Comparison of ENCODE assay signal across 1 cellular context in the genomic region with DNA sequence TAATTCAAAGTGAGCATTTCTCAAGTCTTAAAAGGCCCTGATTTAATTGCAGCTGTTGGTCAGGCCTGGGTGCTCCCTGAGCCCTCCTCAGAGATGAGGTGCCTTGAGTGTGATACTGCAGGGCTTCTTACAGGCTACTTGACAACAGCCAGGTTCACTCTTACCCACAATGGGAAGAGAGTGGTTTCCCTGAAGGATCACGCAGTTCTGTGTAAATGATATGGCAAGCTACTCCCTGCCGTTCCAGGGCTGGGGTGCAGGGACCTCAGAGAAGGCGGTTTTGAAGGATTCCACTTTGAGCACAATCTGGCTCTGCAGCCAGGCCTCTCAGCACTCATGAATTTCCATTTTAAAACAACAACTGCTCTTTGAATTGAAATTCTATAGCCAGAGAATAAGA.
TF ChIP-seq lines count a peak whose summit lies in the region.

No MANE protein-coding gene starts in this region.

TF ChIP-seq in GM23338, 12 proteins besides CTCF, POLR2A, EP300 and RAD21 (continued from another document):
- TF ChIP-seq REST (IDR thresholded peaks at IDR 0.05; ENCODE audit: unreplicated experiment) (no peak), ZNF331 (CRISPR knock-in tag; IDR thresholded peaks at IDR 0.05; ENCODE audit: low read depth) (no peak), POLR2AphosphoS5 (IDR thresholded peaks at IDR 0.05; ENCODE audit: low read depth) (no peak), EZH2 (IDR thresholded peaks at IDR 0.05; ENCODE audit: low read depth, unreplicated experiment) (no peak), ETS1 (IDR thresholded peaks at IDR 0.05) (no peak), CREB1 (CRISPR knock-in tag; IDR thresholded peaks at IDR 0.05; ENCODE audit: low read depth) (no peak), EZH2phosphoT487 (IDR thresholded peaks at IDR 0.05; ENCODE audit: unreplicated experiment) (no peak), STAT1 (IDR thresholded peaks at IDR 0.05; ENCODE audit: unreplicated experiment) (no peak), NANOG (IDR thresholded peaks at IDR 0.05; ENCODE audit: borderline replicate concordance) (no peak)
- TF ChIP-seq, protein P1, sequence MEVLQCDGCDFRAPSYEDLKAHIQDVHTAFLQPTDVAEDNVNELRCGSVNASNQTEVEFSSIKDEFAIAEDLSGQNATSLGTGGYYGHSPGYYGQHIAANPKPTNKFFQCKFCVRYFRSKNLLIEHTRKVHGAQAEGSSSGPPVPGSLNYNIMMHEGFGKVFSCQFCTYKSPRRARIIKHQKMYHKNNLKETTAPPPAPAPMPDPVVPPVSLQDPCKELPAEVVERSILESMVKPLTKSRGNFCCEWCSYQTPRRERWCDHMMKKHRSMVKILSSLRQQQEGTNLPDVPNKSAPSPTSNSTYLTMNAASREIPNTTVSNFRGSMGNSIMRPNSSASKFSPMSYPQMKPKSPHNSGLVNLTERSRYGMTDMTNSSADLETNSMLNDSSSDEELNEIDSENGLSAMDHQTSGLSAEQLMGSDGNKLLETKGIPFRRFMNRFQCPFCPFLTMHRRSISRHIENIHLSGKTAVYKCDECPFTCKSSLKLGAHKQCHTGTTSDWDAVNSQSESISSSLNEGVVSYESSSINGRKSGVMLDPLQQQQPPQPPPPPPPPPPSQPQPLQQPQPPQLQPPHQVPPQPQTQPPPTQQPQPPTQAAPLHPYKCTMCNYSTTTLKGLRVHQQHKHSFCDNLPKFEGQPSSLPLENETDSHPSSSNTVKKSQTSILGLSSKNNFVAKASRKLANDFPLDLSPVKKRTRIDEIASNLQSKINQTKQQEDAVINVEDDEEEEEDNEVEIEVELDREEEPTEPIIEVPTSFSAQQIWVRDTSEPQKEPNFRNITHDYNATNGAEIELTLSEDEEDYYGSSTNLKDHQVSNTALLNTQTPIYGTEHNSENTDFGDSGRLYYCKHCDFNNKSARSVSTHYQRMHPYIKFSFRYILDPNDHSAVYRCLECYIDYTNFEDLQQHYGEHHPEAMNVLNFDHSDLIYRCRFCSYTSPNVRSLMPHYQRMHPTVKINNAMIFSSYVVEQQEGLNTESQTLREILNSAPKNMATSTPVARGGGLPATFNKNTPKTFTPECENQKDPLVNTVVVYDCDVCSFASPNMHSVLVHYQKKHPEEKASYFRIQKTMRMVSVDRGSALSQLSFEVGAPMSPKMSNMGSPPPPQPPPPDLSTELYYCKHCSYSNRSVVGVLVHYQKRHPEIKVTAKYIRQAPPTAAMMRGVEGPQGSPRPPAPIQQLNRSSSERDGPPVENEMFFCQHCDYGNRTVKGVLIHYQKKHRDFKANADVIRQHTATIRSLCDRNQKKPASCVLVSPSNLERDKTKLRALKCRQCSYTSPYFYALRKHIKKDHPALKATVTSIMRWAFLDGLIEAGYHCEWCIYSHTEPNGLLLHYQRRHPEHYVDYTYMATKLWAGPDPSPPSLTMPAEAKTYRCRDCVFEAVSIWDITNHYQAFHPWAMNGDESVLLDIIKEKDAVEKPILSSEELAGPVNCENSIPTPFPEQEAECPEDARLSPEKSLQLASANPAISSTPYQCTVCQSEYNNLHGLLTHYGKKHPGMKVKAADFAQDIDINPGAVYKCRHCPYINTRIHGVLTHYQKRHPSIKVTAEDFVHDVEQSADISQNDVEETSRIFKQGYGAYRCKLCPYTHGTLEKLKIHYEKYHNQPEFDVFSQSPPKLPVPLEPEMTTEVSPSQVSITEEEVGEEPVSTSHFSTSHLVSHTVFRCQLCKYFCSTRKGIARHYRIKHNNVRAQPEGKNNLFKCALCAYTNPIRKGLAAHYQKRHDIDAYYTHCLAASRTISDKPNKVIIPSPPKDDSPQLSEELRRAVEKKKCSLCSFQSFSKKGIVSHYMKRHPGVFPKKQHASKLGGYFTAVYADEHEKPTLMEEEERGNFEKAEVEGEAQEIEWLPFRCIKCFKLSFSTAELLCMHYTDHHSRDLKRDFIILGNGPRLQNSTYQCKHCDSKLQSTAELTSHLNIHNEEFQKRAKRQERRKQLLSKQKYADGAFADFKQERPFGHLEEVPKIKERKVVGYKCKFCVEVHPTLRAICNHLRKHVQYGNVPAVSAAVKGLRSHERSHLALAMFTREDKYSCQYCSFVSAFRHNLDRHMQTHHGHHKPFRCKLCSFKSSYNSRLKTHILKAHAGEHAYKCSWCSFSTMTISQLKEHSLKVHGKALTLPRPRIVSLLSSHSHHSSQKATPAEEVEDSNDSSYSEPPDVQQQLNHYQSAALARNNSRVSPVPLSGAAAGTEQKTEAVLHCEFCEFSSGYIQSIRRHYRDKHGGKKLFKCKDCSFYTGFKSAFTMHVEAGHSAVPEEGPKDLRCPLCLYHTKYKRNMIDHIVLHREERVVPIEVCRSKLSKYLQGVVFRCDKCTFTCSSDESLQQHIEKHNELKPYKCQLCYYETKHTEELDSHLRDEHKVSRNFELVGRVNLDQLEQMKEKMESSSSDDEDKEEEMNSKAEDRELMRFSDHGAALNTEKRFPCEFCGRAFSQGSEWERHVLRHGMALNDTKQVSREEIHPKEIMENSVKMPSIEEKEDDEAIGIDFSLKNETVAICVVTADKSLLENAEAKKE (CRISPR knock-in tag; IDR thresholded peaks at IDR 0.05): no peak
